1 cellular context compared by ENCODE assay signal in the genomic region with DNA sequence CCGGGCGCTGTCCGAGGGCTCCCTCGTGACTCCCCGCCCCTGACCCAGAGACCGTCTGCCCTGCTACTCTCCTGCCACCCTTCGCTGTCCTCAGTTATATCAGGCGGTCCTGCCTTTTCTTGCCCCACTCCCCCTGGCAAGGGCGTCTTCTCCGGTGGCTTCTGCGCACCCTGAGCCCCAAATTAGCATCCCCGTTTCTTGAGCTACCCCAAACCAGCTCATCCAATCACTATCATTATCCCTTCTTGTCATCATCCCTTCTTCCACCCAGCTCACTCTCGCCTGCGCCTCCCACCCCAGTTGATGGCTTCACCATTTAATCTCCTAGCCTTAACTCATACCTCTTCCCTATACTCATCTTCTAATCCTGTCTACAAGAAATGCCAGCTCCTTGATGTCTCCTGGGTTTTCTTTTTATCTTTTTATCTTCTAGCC.
TF ChIP-seq lines count a peak whose summit lies in the region.

No MANE protein-coding gene starts in this region.

TF ChIP-seq in HEK293T, 16 proteins besides CTCF, POLR2A, EP300 and RAD21:
- TF ChIP-seq FOXM1 (IDR thresholded peaks at IDR 0.05; ENCODE audit: borderline replicate concordance): no peak
- no peak for TF ChIP-seq LEF1 (IDR thresholded peaks at IDR 0.05; ENCODE audit: borderline replicate concordance)
- TF ChIP-seq, protein P1, sequence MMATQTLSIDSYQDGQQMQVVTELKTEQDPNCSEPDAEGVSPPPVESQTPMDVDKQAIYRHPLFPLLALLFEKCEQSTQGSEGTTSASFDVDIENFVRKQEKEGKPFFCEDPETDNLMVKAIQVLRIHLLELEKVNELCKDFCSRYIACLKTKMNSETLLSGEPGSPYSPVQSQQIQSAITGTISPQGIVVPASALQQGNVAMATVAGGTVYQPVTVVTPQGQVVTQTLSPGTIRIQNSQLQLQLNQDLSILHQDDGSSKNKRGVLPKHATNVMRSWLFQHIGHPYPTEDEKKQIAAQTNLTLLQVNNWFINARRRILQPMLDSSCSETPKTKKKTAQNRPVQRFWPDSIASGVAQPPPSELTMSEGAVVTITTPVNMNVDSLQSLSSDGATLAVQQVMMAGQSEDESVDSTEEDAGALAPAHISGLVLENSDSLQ (IDR thresholded peaks at IDR 0.05): no peak
- no peak for TF ChIP-seq ELF4 (IDR thresholded peaks at IDR 0.05)
